ENCODE assay signal across 12 cellular contexts in genomic region chr4:10101559-10102192, GRCh38. TPM values are rescaled to one million over a fixed set of nuclear protein-coding genes. Genes with fewer than 3 reads are reported as not detected.
DNase-seq lines count a peak whose midpoint lies in the region; ATAC-seq, FAIRE-seq and TF ChIP-seq lines count a peak whose summit lies in the region.
"Had no signal": no experiment of that assay in that cellular context is flagged by ENCODE, and none has a peak within 500 bp of the region (broad histone marks: within the 10 kb centered on the region; RNA-seq: fewer than 3 reads in every experiment).

No MANE protein-coding gene starts in this region.

- H3K27me3 ChIP-seq in breast epithelium, result no peaks in the 10 kb centered on the region
- H3K27me3 ChIP-seq in lung (ENCODE audit: control insufficient read depth, insufficient read depth), result no peaks in the 10 kb centered on the region
- H3K27me3 ChIP-seq in thyroid gland, result no peaks in the 10 kb centered on the region

- H3K4me3 ChIP-seq in breast epithelium (no peak overlapping the region), lung (no peak overlapping the region), thyroid gland (replicated peaks in 1 of 3) (no peak overlapping the region)

- no peak for FAIRE-seq in GM12891 (lab: Jason Lieb, UNC)
- FAIRE-seq: TTC549 had no signal

- H3K27ac ChIP-seq in breast epithelium, result peak overlapping the region; percentile 48 to 51
- peak overlapping the region; percentile 26 to 58 for H3K27ac ChIP-seq in lung (ENCODE audit: low read depth in 1 of 2, low read length in 1 of 2)
- peak overlapping the region; percentile 22 to 67 (median 54) for H3K27ac ChIP-seq in thyroid gland
- H3K27ac ChIP-seq: KMS-11 had no signal

- H3K9me3 Mint-ChIP-seq in activated CD4-positive, alpha-beta T cell treated with anti-CD3 and anti-CD28 coated beads, Interleukin-2, amount 10 ng/mL, durations not matched to agents 7 days and 5 days, result no peaks in the 10 kb centered on the region
- H3K9me3 Mint-ChIP-seq: mesothelial cell of epicardium had no signal

- no peak for DNase-seq in activated CD4-positive, alpha-beta T cell treated with anti-CD3 and anti-CD28 coated beads, Interleukin-2, amount 10 ng/mL, durations not matched to agents 7 days and 5 days
- DNase-seq in activated CD4-positive, alpha-beta T cell treated with anti-CD3 and anti-CD28 coated beads for 4 hours, result no peak
- peak in 1 of 2 donors; percentile 81 for DNase-seq in breast epithelium (ENCODE audit: low spot score in 2 of 2)
- DNase-seq in lung (ENCODE audit: low spot score), result no peak
- DNase-seq in thyroid gland, result peak; percentile 76 to 83
- DNase-seq in stimulated activated CD4-positive, alpha-beta T cell treated with anti-CD3 and anti-CD28 coated beads, Interleukin-2, amount 100 ng/mL, for 24 hours, result no peak
- DNase-seq in GM12891 (ENCODE audit: insufficient read length, low spot score), result no peak
- no peak for DNase-seq in A172 (ENCODE audit: low spot score)
- DNase-seq: stimulated activated CD4-positive, alpha-beta T cell treated with anti-CD3 and anti-CD28 coated beads, Interleukin-4, amount 100 ng/mL, for 4 hours had no signal

- peak overlapping the region; percentile 81 for H3K27ac Mint-ChIP-seq in activated CD4-positive, alpha-beta T cell treated with anti-CD3 and anti-CD28 coated beads, Interleukin-2, amount 10 ng/mL, durations not matched to agents 7 days and 5 days
- H3K27ac Mint-ChIP-seq: mesothelial cell of epicardium had no signal

- no peak for ATAC-seq in lung (ENCODE audit: insufficient read depth, low FRiP score)

- CTCF ChIA-PET in activated CD4-positive, alpha-beta T cell treated with anti-CD3 and anti-CD28 coated beads, Interleukin-2, amount 10 ng/mL, durations not matched to agents 7 days and 5 days (lab: Charles Lee), result interaction anchor here (0.8 to 4.8 kb wide), 3 partner anchors 10 to 70 kb away, joined by 3 to 13 read pairs (median 4); no protein-coding TSS in a partner anchor

- no peaks in the 10 kb centered on the region for H3K27me3 Mint-ChIP-seq in activated CD4-positive, alpha-beta T cell treated with anti-CD3 and anti-CD28 coated beads, Interleukin-2, amount 10 ng/mL, durations not matched to agents 7 days and 5 days

- TF ChIP-seq CTCF in breast epithelium (IDR thresholded peaks at IDR 0.05) (no peak), lung (IDR thresholded peaks at IDR 0.05; ENCODE audit: control extremely low read depth, extremely low read depth) (no peak), thyroid gland (IDR thresholded peaks at IDR 0.05) (no peak)

- intact Hi-C loops in breast epithelium (cut with DNase I; ENCODE audit: low total_unique reads), result no loop called here
- intact Hi-C loops in thyroid gland (cut with DNase I), result no loop called here

- H3K9me3 ChIP-seq in breast epithelium, result no peaks in the 10 kb centered on the region
- H3K9me3 ChIP-seq in lung (ENCODE audit: control insufficient read depth in 2 of 2, insufficient read depth in 1 of 2, low read length in 1 of 2), result no peaks in the 10 kb centered on the region
- H3K9me3 ChIP-seq in thyroid gland, result no peaks in the 10 kb centered on the region

- no peak for TF ChIP-seq POLR2A in breast epithelium (IDR thresholded peaks at IDR 0.05)
- TF ChIP-seq POLR2A in thyroid gland (IDR thresholded peaks at IDR 0.05), result no peak
- no peak for TF ChIP-seq POLR2A in GM12891 (IDR thresholded peaks at IDR 0.05; ENCODE audit: low read depth, low read length)

- POLR2A ChIA-PET in activated CD4-positive, alpha-beta T cell treated with anti-CD3 and anti-CD28 coated beads, Interleukin-2, amount 10 ng/mL, durations not matched to agents 7 days and 5 days (lab: Charles Lee), result no interaction called here

- peaks cover 87% of the 10 kb centered on the region for H3K36me3 Mint-ChIP-seq in activated CD4-positive, alpha-beta T cell treated with anti-CD3 and anti-CD28 coated beads, Interleukin-2, amount 10 ng/mL, durations not matched to agents 7 days and 5 days (ENCODE audit: low read depth)

- 78 to 84% methylated on average over 14 of the region's 14 CpGs for WGBS in lung, 2 donors
- 54 to 55% methylated on average over 14 of the region's 14 CpGs for WGBS in thyroid gland, 2 donors

- H3K4me3 Mint-ChIP-seq in activated CD4-positive, alpha-beta T cell treated with anti-CD3 and anti-CD28 coated beads, Interleukin-2, amount 10 ng/mL, durations not matched to agents 7 days and 5 days, result no peak overlapping the region
- H3K4me3 Mint-ChIP-seq: mesothelial cell of epicardium had no signal

- H3K4me1 ChIP-seq in breast epithelium, result peaks cover 4 to 11% of the 10 kb centered on the region in 2 donors
- H3K4me1 ChIP-seq in lung (ENCODE audit: control insufficient read depth in 2 of 2, insufficient read depth in 2 of 2, low read length in 2 of 2), result peaks cover 28 to 45% of the 10 kb centered on the region in 2 donors
- peaks cover 37 to 67% of the 10 kb centered on the region in 2 donors for H3K4me1 ChIP-seq in thyroid gland

- peaks cover 98% of the 10 kb centered on the region for H3K4me1 Mint-ChIP-seq in activated CD4-positive, alpha-beta T cell treated with anti-CD3 and anti-CD28 coated beads, Interleukin-2, amount 10 ng/mL, durations not matched to agents 7 days and 5 days

- H3K36me3 ChIP-seq in breast epithelium (no peaks in the 10 kb centered on the region), lung (ENCODE audit: control insufficient read depth in 2 of 2, insufficient read depth in 2 of 2, low read length in 2 of 2) (peaks cover 16 to 65% of the 10 kb centered on the region in 2 donors), thyroid gland (peaks cover 29 to 30% of the 10 kb centered on the region in 2 donors)

TF ChIP-seq in GM12891, 5 proteins besides CTCF, POLR2A, EP300 and RAD21:
- TF ChIP-seq PAX5 (IDR thresholded peaks at IDR 0.05; ENCODE audit: insufficient read depth, low read length, severe bottlenecking) (no peak), TAF1 (IDR thresholded peaks at IDR 0.05; ENCODE audit: low read depth, low read length) (no peak), POU2F2 (IDR thresholded peaks at IDR 0.05; ENCODE audit: low read depth, low read length) (no peak), SPI1 (IDR thresholded peaks at IDR 0.05; ENCODE audit: low read depth, low read length) (no peak), POLR2AphosphoS5 (IDR thresholded peaks at IDR 0.05; ENCODE audit: low read depth, low read length) (no peak)

RNA-seq across cellular contexts. Expression of gene WDR1, which starts 14.9 kb away (rescaled TPM):
- total RNA-seq in activated CD4-positive, alpha-beta T cell treated with anti-CD3 and anti-CD28 coated beads, Interleukin-2, amount 10 ng/mL, durations not matched to agents 7 days and 5 days, result 100 to 1,000 TPM; 452 to 454 TPM
- 100 to 1,000 TPM in 2 of 3 donors, 10 to 100 TPM in 1; 93.9 to 142 (median 127) TPM for total RNA-seq in breast epithelium
- total RNA-seq in lung, result 100 to 1,000 TPM; 116 to 325 TPM
- 100 to 1,000 TPM in 1 of 2 donors, 10 to 100 TPM in 1; 72.0 to 294 TPM for polyA plus RNA-seq in lung
- 100 to 1,000 TPM; 122 to 238 (median 213) TPM for total RNA-seq in thyroid gland
- 199 TPM for polyA plus RNA-seq in GM12891 (2012; ENCODE audit: low read depth, missing spikeins)
- total RNA-seq in A172 (2014; rRNA removed; shearing (Covaris generic)), result 271 and 296 TPM in 2 replicates

Comparison
In these comparisons a context has a peak if more than half of its experiments do, and no peak if none do; other contexts are left out.
1. DNase-seq: peak in thyroid gland (2 of 2); none in activated CD4-positive, alpha-beta T cell treated with anti-CD3 and anti-CD28 coated beads, Interleukin-2, amount 10 ng/mL, durations not matched to agents 7 days and 5 days (single experiment), activated CD4-positive, alpha-beta T cell treated with anti-CD3 and anti-CD28 coated beads for 4 hours (0 of 2), lung (single experiment), stimulated activated CD4-positive, alpha-beta T cell treated with anti-CD3 and anti-CD28 coated beads, Interleukin-2, amount 100 ng/mL, for 24 hours (0 of 2), GM12891 (single experiment) and A172 (single experiment).
2. Peak in every context shown above with its lines, with median percentiles within 50 percentile points of each other: H3K27ac ChIP-seq.